27 cellular contexts compared by ENCODE assay signal in genomic region chr4:57631147-57631546, GRCh38.
"Had no signal": no experiment of that assay in that cellular context is flagged by ENCODE, and none has a peak within 500 bp of the region (broad histone marks: within the 10 kb centered on the region; RNA-seq: fewer than 3 reads in every experiment).

No MANE protein-coding gene starts in this region.

- H3K27me3 Mint-ChIP-seq: stimulated activated memory B cell treated with anti-CD40 and anti-IgM and Interleukin-4, amounts not matched to agents 10 μg/mL and 1 μg/mL and 100 μg/mL, for 72 hours; stimulated activated naive B cell treated with anti-CD40 and anti-IgM and Interleukin-4, amounts not matched to agents 10 μg/mL and 1 μg/mL and 100 μg/mL, for 72 hours; stimulated activated naive CD8-positive, alpha-beta T cell treated with anti-CD3 and anti-CD28 coated beads, Interleukin-15, amount 100 ng/mL, for 72 hours; stimulated activated naive CD8-positive, alpha-beta T cell treated with anti-CD3 and anti-CD28 coated beads, Interleukin-15, Interleukin-2, amounts not matched to agents 100 ng/mL and 50 ng/mL, for 24 hours; type B pancreatic cell had no signal

- H3K27ac Mint-ChIP-seq: stimulated activated effector memory CD8-positive, alpha-beta T cell treated with anti-CD3 and anti-CD28 coated beads, Interleukin-12 subunit alpha, Interleukin-12 subunit beta, amount 100 ng/mL, for 72 hours; stimulated activated memory B cell treated with anti-CD40 and anti-IgM and Interleukin-4, amounts not matched to agents 10 μg/mL and 1 μg/mL and 100 μg/mL, for 72 hours; stimulated activated naive B cell treated with anti-CD40 and anti-IgM and Interleukin-4, amounts not matched to agents 10 μg/mL and 1 μg/mL and 100 μg/mL, for 72 hours; stimulated activated naive CD8-positive, alpha-beta T cell treated with anti-CD3 and anti-CD28 coated beads, Interleukin-15, amount 100 ng/mL, for 72 hours; stimulated activated naive CD8-positive, alpha-beta T cell treated with anti-CD3 and anti-CD28 coated beads, Interleukin-15, Interleukin-2, amounts not matched to agents 100 ng/mL and 50 ng/mL, for 24 hours; type B pancreatic cell had no signal

- ATAC-seq: stimulated activated effector memory CD8-positive, alpha-beta T cell treated with anti-CD3 and anti-CD28 coated beads, Interleukin-12 subunit alpha, Interleukin-12 subunit beta, amount 100 ng/mL, for 72 hours; stimulated activated naive B cell treated with anti-CD40 and anti-IgM and Interleukin-4, amounts not matched to agents 10 μg/mL and 1 μg/mL and 100 μg/mL, for 72 hours; stimulated activated naive CD8-positive, alpha-beta T cell treated with anti-CD3 and anti-CD28 coated beads, Interleukin-15, amount 100 ng/mL, for 72 hours; stimulated activated naive CD8-positive, alpha-beta T cell treated with anti-CD3 and anti-CD28 coated beads, Interleukin-15, Interleukin-2, amounts not matched to agents 100 U/mL and 50 U/mL, for 24 hours; upper lobe of right lung had no signal

- DNase-seq: stimulated activated CD4-positive, alpha-beta T cell treated with anti-CD3 and anti-CD28 coated beads, Interleukin-2, amount 100 ng/mL, for 48 hours; stimulated activated CD4-positive, alpha-beta T cell treated with anti-CD3 and anti-CD28 coated beads, Interleukin-4, amount 100 ng/mL, for 1 hour; stimulated activated CD4-positive, alpha-beta T cell treated with anti-CD3 and anti-CD28 coated beads, Interleukin-4, amount 100 ng/mL, for 24 hours; stimulated activated CD4-positive, alpha-beta T cell treated with anti-CD3 and anti-CD28 coated beads, Interleukin-4, amount 100 ng/mL, for 4 hours; stimulated activated CD8-positive, alpha-beta memory T cell treated with anti-CD3 and anti-CD28 coated beads, Interleukin-4, amount 100 ng/mL, for 48 hours; stimulated activated naive B cell treated with anti-CD40 and anti-IgM and Interleukin-4, amounts not matched to agents 10 μg/mL and 1 μg/mL and 100 μg/mL, for 72 hours; stimulated activated naive CD4-positive, alpha-beta T cell; stimulated activated naive CD4-positive, alpha-beta T cell treated with Interleukin-2 at 50 U/mL for 16 hours; stimulated activated naive CD8-positive, alpha-beta T cell treated with anti-CD3 and anti-CD28 coated beads, Interleukin-15, amount 100 ng/mL, for 72 hours; stimulated activated naive CD8-positive, alpha-beta T cell treated with anti-CD3 and anti-CD28 coated beads, Interleukin-15, Interleukin-2, amounts not matched to agents 100 U/mL and 50 U/mL, for 24 hours; stomach; substantia nigra; testis; thyroid gland; tibial artery; transverse colon; upper lobe of left lung; upper lobe of right lung; uterus had no signal

- H3K9me3 ChIP-seq: testis, thoracic aorta, thyroid gland, transverse colon, upper lobe of left lung, upper lobe of right lung, uterus, vagina had no signal

- H3K27ac ChIP-seq: stomach, suprapubic skin, testis, thoracic aorta, thyroid gland, tibial artery, tibial nerve, transverse colon, upper lobe of left lung, upper lobe of right lung, uterus, vagina had no signal

- H3K27me3 ChIP-seq: stomach, suprapubic skin, testis, thyroid gland, tibial artery, tibial nerve, transverse colon, upper lobe of left lung, upper lobe of right lung, uterus, vagina had no signal

- H3K36me3 ChIP-seq: stomach, suprapubic skin, thoracic aorta, thyroid gland, tibial artery, tibial nerve, transverse colon, upper lobe of left lung, upper lobe of right lung, uterus, vagina had no signal

- H3K4me1 ChIP-seq: stomach, suprapubic skin, testis, thyroid gland, tibial artery, tibial nerve, upper lobe of left lung, upper lobe of right lung, uterus, vagina had no signal

- H3K4me3 Mint-ChIP-seq: stimulated activated effector memory CD8-positive, alpha-beta T cell treated with anti-CD3 and anti-CD28 coated beads, Interleukin-12 subunit alpha, Interleukin-12 subunit beta, amount 100 ng/mL, for 72 hours; stimulated activated memory B cell treated with anti-CD40 and anti-IgM and Interleukin-4, amounts not matched to agents 10 μg/mL and 1 μg/mL and 100 μg/mL, for 72 hours; stimulated activated naive B cell treated with anti-CD40 and anti-IgM and Interleukin-4, amounts not matched to agents 10 μg/mL and 1 μg/mL and 100 μg/mL, for 72 hours; stimulated activated naive CD8-positive, alpha-beta T cell treated with anti-CD3 and anti-CD28 coated beads, Interleukin-15, amount 100 ng/mL, for 72 hours; stimulated activated naive CD8-positive, alpha-beta T cell treated with anti-CD3 and anti-CD28 coated beads, Interleukin-15, Interleukin-2, amounts not matched to agents 100 ng/mL and 50 ng/mL, for 24 hours; type B pancreatic cell had no signal

- H3K4me1 Mint-ChIP-seq: stimulated activated effector memory CD8-positive, alpha-beta T cell treated with anti-CD3 and anti-CD28 coated beads, Interleukin-12 subunit alpha, Interleukin-12 subunit beta, amount 100 ng/mL, for 72 hours; stimulated activated memory B cell treated with anti-CD40 and anti-IgM and Interleukin-4, amounts not matched to agents 10 μg/mL and 1 μg/mL and 100 μg/mL, for 72 hours; stimulated activated naive B cell treated with anti-CD40 and anti-IgM and Interleukin-4, amounts not matched to agents 10 μg/mL and 1 μg/mL and 100 μg/mL, for 72 hours; stimulated activated naive CD8-positive, alpha-beta T cell treated with anti-CD3 and anti-CD28 coated beads, Interleukin-15, amount 100 ng/mL, for 72 hours had no signal

- H3K36me3 Mint-ChIP-seq: stimulated activated effector memory CD8-positive, alpha-beta T cell treated with anti-CD3 and anti-CD28 coated beads, Interleukin-12 subunit alpha, Interleukin-12 subunit beta, amount 100 ng/mL, for 72 hours; stimulated activated memory B cell treated with anti-CD40 and anti-IgM and Interleukin-4, amounts not matched to agents 10 μg/mL and 1 μg/mL and 100 μg/mL, for 72 hours; stimulated activated naive B cell treated with anti-CD40 and anti-IgM and Interleukin-4, amounts not matched to agents 10 μg/mL and 1 μg/mL and 100 μg/mL, for 72 hours; type B pancreatic cell had no signal

- H3K4me3 ChIP-seq: stomach, suprapubic skin, testis, thoracic aorta, thyroid gland, tibial artery, tibial nerve, transverse colon, upper lobe of left lung, upper lobe of right lung, uterus, vagina had no signal

- H3K9me3 Mint-ChIP-seq: type B pancreatic cell had no signal
